ENCODE assay signal across 28 cellular contexts in the genomic region with DNA sequence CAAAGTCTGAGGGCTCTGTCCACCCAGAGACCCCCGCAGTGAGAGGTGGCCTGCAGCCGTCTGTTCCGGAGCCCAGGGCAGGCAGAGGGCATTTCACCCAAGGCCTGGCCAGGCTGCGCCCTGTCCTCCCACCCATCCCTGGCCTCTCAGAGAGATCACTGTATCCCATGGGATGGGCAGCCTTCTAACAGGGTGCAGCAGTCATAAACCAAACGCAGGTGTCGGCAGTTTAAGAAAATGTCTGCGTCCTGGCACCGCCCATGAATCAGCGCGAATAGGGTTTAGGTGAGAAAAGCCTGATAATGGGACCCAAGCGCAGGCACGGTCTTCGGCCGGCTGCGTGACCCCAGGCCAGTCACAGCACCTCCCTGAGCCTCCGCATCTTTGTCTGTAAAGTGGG. TPM values are rescaled to one million over a fixed set of nuclear protein-coding genes. Genes with fewer than 3 reads are reported as not detected.
"Had no signal": no experiment of that assay in that cellular context is flagged by ENCODE, and none has a peak within 500 bp of the region (broad histone marks: within the 10 kb centered on the region; RNA-seq: fewer than 3 reads in every experiment).

No MANE protein-coding gene starts in this region.

- H3K9me3 ChIP-seq: esophagus muscularis mucosa, gastrocnemius medialis, thyroid gland had no signal

- H3K4me3 ChIP-seq: esophagus muscularis mucosa, gastrocnemius medialis, thyroid gland had no signal

- ATAC-seq: activated CD4-positive, CD25-positive, alpha-beta regulatory T cell treated with anti-CD3 and anti-CD28 coated beads, Interleukin-2, amount 50 U/mL, for 24 hours; activated CD8-positive, alpha-beta memory T cell treated with anti-CD3 and anti-CD28 coated beads, Interleukin-2, amount 10 ng/mL, durations not matched to agents 7 days and 5 days; activated CD8-positive, alpha-beta T cell treated with anti-CD3 and anti-CD28 coated beads for 36 hours; activated naive CD4-positive, alpha-beta T cell treated with anti-CD3 and anti-CD28 coated beads, Interleukin-2, amount 50 U/mL, for 72 hours; gastrocnemius medialis; left ventricle myocardium superior; sciatic nerve had no signal

- H3K4me1 ChIP-seq: gastrocnemius medialis had no signal

- H3K9me3 Mint-ChIP-seq: activated CD4-positive, alpha-beta T cell treated with anti-CD3 and anti-CD28 coated beads, Interleukin-2, amount 10 ng/mL, durations not matched to agents 24 days and 14 days; activated CD8-positive, alpha-beta T cell treated with anti-CD3 and anti-CD28 coated beads for 36 hours; activated naive CD4-positive, alpha-beta T cell treated with anti-CD3 and anti-CD28 coated beads, Interleukin-2, amount 50 U/mL, for 72 hours; brain; mesothelial cell of epicardium; nephron had no signal

- H3K27ac Mint-ChIP-seq: activated CD4-positive, alpha-beta T cell treated with anti-CD3 and anti-CD28 coated beads, Interleukin-2, amount 10 ng/mL, durations not matched to agents 24 days and 14 days; activated CD8-positive, alpha-beta T cell treated with anti-CD3 and anti-CD28 coated beads for 36 hours; mesothelial cell of epicardium had no signal

- H3K27me3 ChIP-seq: thyroid gland had no signal

- H3K36me3 Mint-ChIP-seq: brain had no signal

- H3K27ac ChIP-seq: esophagus muscularis mucosa, gastrocnemius medialis, thyroid gland had no signal

- DNase-seq: activated CD4-positive, alpha-beta T cell treated with anti-CD3 and anti-CD28 coated beads, Interleukin-2, amount 10 ng/mL, durations not matched to agents 24 days and 14 days; activated CD8-positive, alpha-beta memory T cell treated with anti-CD3 and anti-CD28 coated beads, Interleukin-2, amount 10 ng/mL, durations not matched to agents 7 days and 5 days; activated CD8-positive, alpha-beta T cell treated with anti-CD3 and anti-CD28 coated beads for 36 hours; activated gamma-delta T cell; activated T-cell treated with anti-CD3 and anti-CD28 coated beads for 4 hours; aorta; caudate nucleus; gastrocnemius medialis; hippocampal formation; left ventricle myocardium superior; mammary epithelial cell; posterior cingulate gyrus; small intestine; stimulated activated CD4-positive, alpha-beta T cell treated with anti-CD3 and anti-CD28 coated beads, Interleukin-2, amount 100 ng/mL, for 24 hours; stimulated activated naive CD4-positive, alpha-beta T cell; substantia nigra; thyroid gland had no signal

- H3K4me3 Mint-ChIP-seq: activated CD4-positive, alpha-beta T cell treated with anti-CD3 and anti-CD28 coated beads, Interleukin-2, amount 10 ng/mL, durations not matched to agents 24 days and 14 days; activated CD8-positive, alpha-beta memory T cell treated with anti-CD3 and anti-CD28 coated beads, Interleukin-2, amount 10 ng/mL, durations not matched to agents 7 days and 5 days; activated CD8-positive, alpha-beta T cell treated with anti-CD3 and anti-CD28 coated beads for 36 hours; brain; mesothelial cell of epicardium; nephron had no signal

- H3K27me3 Mint-ChIP-seq: brain had no signal

- FAIRE-seq: small intestine had no signal

- H3K36me3 ChIP-seq: gastrocnemius medialis, thyroid gland had no signal

RNA-seq across cellular contexts. Expression of a gene that starts 7.1 kb away (rescaled TPM):
- total RNA-seq: activated CD4-positive, alpha-beta T cell treated with anti-CD3 and anti-CD28 coated beads, Interleukin-2, amount 10 ng/mL, durations not matched to agents 24 days and 14 days; activated naive CD4-positive, alpha-beta T cell treated with anti-CD3 and anti-CD28 coated beads, Interleukin-2, amount 50 U/mL, for 72 hours; aorta; dermis microvascular lymphatic vessel endothelial cell; esophagus muscularis mucosa; gastrocnemius medialis; left ventricle myocardium superior; mammary epithelial cell; mesothelial cell of epicardium; omental fat pad; sciatic nerve; thyroid gland; ureter had no signal
- polyA plus RNA-seq: adipose tissue, aorta had no signal

RNA-seq across cellular contexts. Expression of a gene that starts 40.9 kb away (rescaled TPM):
- total RNA-seq: mammary epithelial cell had no signal
